Comparison of ENCODE assay signal across 17 cellular contexts in the genomic region with DNA sequence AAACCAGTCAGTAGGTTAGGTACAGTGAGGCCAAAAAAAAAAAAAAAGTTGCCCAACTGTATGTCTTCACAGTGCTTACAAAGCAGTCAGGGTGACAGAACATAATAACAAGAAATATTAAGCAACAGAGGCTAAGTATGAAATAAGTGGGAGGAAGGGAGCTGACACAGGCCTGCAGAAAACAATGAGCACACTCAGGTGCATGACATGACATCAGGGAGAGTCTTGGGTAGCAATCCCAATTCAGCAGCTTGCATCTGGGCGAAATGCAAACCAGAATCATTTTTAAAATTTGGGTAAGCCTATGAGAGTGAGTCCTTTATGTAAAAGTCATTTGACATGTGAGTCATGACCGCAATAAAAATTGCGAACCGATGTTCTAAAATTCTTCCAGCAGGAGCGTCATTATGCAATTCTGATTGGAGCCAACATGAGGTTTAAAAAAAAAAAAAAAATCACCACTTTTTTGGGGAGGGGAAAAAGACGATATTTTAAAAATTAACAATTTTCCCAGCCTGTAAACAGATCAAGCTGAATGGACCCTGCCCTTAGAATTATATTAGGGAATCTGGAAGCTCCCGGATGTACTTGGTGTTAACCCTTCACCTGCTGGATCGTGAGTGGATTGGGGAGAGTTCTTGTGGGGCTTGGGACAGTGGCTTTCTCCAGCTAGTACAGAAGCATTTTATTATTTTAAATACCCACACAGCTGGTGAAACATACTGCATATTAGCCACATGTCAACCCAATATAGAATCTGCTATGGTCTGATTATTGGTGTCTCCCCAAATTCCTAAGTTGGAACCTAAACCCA.
A peak's percentile ranks its signal among the peaks of the same experiment; 100 is the strongest.
DNase-seq lines count a peak whose midpoint lies in the region; ATAC-seq and TF ChIP-seq lines count a peak whose summit lies in the region.
"Had no signal": no experiment of that assay in that cellular context is flagged by ENCODE, and none has a peak within 500 bp of the region (broad histone marks: within the 10 kb centered on the region; RNA-seq: fewer than 3 reads in every experiment).

No MANE protein-coding gene starts in this region.

- H3K9me3 ChIP-seq in RWPE2 (ENCODE audit: severe bottlenecking) = no peaks in the 10 kb centered on the region

- ATAC-seq in RWPE2 (ENCODE audit: low read depth) = peak; percentile 82
- no peak for ATAC-seq in foreskin keratinocyte
- ATAC-seq in GM21360 (IDR thresholded peaks at IDR 0.05; ENCODE audit: unreplicated experiment) = no peak
- no peak for ATAC-seq in activated T-cell treated with anti-CD3 and anti-CD28 coated beads, Interleukin-2, amount 50 U/mL, for 72 hours (replicated peaks in 1 of 2)

- peaks cover 2% of the 10 kb centered on the region; the same call in 1 of the 2 replicates for H3K27me3 Mint-ChIP-seq in HFFc6 (ENCODE audit: insufficient read depth)
- peaks cover 9% of the 10 kb centered on the region for H3K27me3 Mint-ChIP-seq in activated T-cell treated with anti-CD3 and anti-CD28 coated beads, Interleukin-2, amount 50 U/mL, for 72 hours (ENCODE audit: low read depth)

- H3K4me1 ChIP-seq in RWPE2 (ENCODE audit: insufficient read depth, poor library complexity, severe bottlenecking) (no peaks in the 10 kb centered on the region), foreskin keratinocyte (peaks cover 9% of the 10 kb centered on the region)

- peak; percentile 88 for DNase-seq in AG10803 (ENCODE audit: low read depth)
- peak; percentile 86 for DNase-seq in HFFc6
- DNase-seq in RWPE2 (ENCODE audit: low spot score) = no peak
- peak; percentile 43 to 46 for DNase-seq in foreskin keratinocyte
- no peak for DNase-seq in SW 1271 (lab: John Stamatoyannopoulos, UW)
- no peak for DNase-seq in GM20000 (ENCODE audit: low spot score)
- DNase-seq in activated T-cell treated with anti-CD3 and anti-CD28 coated beads, Interleukin-2, amount 50 U/mL, for 72 hours = no peak
- DNase-seq: activated naive CD4-positive, alpha-beta T cell treated with anti-CD3 and anti-CD28 coated beads for 36 hours; DND-41; H7; NCI-H1436; NCI-H510A treated with DMSO at 0.1 percent for 48 hours; stimulated activated CD4-positive, alpha-beta T cell treated with anti-CD3 and anti-CD28 coated beads, Interleukin-1b, Interleukin-23, amount 100 ng/mL, for 48 hours; stimulated activated CD8-positive, alpha-beta memory T cell treated with anti-CD3 and anti-CD28 coated beads, Interleukin-4, amount 100 ng/mL, for 48 hours had no signal

- H3K27ac Mint-ChIP-seq in HFFc6 = no peak overlapping the region
- no peak overlapping the region for H3K27ac Mint-ChIP-seq in activated T-cell treated with anti-CD3 and anti-CD28 coated beads, Interleukin-2, amount 50 U/mL, for 72 hours
- H3K27ac Mint-ChIP-seq: activated naive CD4-positive, alpha-beta T cell treated with anti-CD3 and anti-CD28 coated beads for 36 hours; nephron had no signal

- no peaks in the 10 kb centered on the region for H3K9me3 Mint-ChIP-seq in HFFc6
- H3K9me3 Mint-ChIP-seq in activated T-cell treated with anti-CD3 and anti-CD28 coated beads, Interleukin-2, amount 50 U/mL, for 72 hours = no peaks in the 10 kb centered on the region
- H3K9me3 Mint-ChIP-seq: activated naive CD4-positive, alpha-beta T cell treated with anti-CD3 and anti-CD28 coated beads for 36 hours; nephron had no signal

- H3K27me3 ChIP-seq in RWPE2 (ENCODE audit: insufficient read depth, poor library complexity, severe bottlenecking) = peaks cover under 1% of the 10 kb centered on the region
- peaks cover 23% of the 10 kb centered on the region for H3K27me3 ChIP-seq in foreskin keratinocyte
- H3K27me3 ChIP-seq: cardiac muscle cell had no signal

- H3K4me1 Mint-ChIP-seq in HFFc6 (ENCODE audit: low read depth) = peaks cover 7% of the 10 kb centered on the region; the same call in 1 of the 2 replicates
- no peaks in the 10 kb centered on the region for H3K4me1 Mint-ChIP-seq in activated T-cell treated with anti-CD3 and anti-CD28 coated beads, Interleukin-2, amount 50 U/mL, for 72 hours (ENCODE audit: low read depth)
- H3K4me1 Mint-ChIP-seq: nephron had no signal

- TF ChIP-seq CTCF in AG10803 (conservative IDR thresholded peaks at IDR 0.05; ENCODE audit: low read length) = no peak
- TF ChIP-seq CTCF in HFFc6 (IDR thresholded peaks at IDR 0.05) = peak; percentile 20; the same call in 1 of the 2 replicates
- TF ChIP-seq CTCF in RWPE2 (IDR thresholded peaks at IDR 0.05; ENCODE audit: poor library complexity, severe bottlenecking) = no peak
- TF ChIP-seq CTCF in foreskin keratinocyte (conservative IDR thresholded peaks at IDR 0.05) = no peak
- TF ChIP-seq CTCF in GM20000 (IDR thresholded peaks at IDR 0.05; ENCODE audit: extremely low read depth, missing control alignments) = no peak

- no peaks in the 10 kb centered on the region for H3K36me3 ChIP-seq in RWPE2 (ENCODE audit: low read depth)
- H3K36me3 ChIP-seq: cardiac muscle cell had no signal

- H3K27ac ChIP-seq in RWPE2 (ENCODE audit: poor library complexity, severe bottlenecking) (no peak overlapping the region), foreskin keratinocyte (no peak overlapping the region)
- H3K27ac ChIP-seq: cardiac muscle cell had no signal

- H3K36me3 Mint-ChIP-seq in HFFc6 (ENCODE audit: low read depth) = no peaks in the 10 kb centered on the region
- no peaks in the 10 kb centered on the region for H3K36me3 Mint-ChIP-seq in activated T-cell treated with anti-CD3 and anti-CD28 coated beads, Interleukin-2, amount 50 U/mL, for 72 hours (ENCODE audit: insufficient read depth in 2 of 2)

- H3K4me3 ChIP-seq in AG10803 (ENCODE audit: low read length) (no peak overlapping the region), RWPE2 (ENCODE audit: severe bottlenecking) (no peak overlapping the region)
- H3K4me3 ChIP-seq: cardiac muscle cell had no signal

- H3K4me3 Mint-ChIP-seq in HFFc6 = no peak overlapping the region
- H3K4me3 Mint-ChIP-seq in activated T-cell treated with anti-CD3 and anti-CD28 coated beads, Interleukin-2, amount 50 U/mL, for 72 hours = no peak overlapping the region
- H3K4me3 Mint-ChIP-seq: activated naive CD4-positive, alpha-beta T cell treated with anti-CD3 and anti-CD28 coated beads for 36 hours; nephron had no signal

Comparison
In these comparisons a context has a peak if more than half of its experiments do, and no peak if none do; other contexts are left out.
1. DNase-seq: peak in AG10803 (single experiment), HFFc6 (single experiment) and foreskin keratinocyte (2 of 2); none in RWPE2 (single experiment), SW 1271 (0 of 2), GM20000 (single experiment) and activated T-cell treated with anti-CD3 and anti-CD28 coated beads, Interleukin-2, amount 50 U/mL, for 72 hours (0 of 2).